In the genomic region with DNA sequence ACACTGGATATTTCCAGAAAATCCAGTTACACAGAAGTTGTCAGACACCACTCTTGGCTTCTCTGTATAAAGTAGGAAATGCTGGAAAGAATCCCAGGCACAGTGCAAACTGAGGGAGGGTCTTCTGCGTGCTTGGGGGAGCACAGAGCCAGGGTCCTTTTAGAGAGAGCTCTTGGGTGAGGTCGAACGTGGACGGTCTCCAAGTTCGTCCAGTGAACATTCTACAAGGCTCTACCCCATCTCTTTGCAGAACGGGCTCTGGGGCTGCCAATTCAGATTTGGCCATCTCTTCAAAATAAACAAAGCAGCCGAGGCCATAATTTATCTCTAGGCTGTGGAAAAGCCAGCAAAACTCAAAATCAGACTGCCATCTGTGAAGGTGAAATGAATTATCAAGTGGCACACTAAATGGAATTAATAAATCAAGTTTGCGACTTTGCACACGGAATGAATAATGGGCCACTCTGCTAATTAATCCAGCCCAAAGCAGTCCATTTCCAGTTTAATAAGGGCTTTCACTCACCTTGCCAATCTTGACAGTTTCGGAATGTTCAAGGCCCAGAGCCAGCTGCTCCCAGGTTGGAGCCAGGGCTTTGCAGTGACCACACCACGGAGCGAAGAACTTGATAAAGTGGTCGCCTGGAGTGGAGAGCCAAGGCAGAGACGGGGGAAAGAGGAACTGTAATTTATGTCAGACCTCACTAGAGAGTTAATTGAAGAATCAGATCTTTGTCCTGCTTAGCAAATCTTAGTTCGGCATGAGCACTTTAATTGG, we compare ENCODE assay signal across 27 cellular contexts.
"Had no signal": no experiment of that assay in that cellular context is flagged by ENCODE, and none has a peak within 500 bp of the region (broad histone marks: within the 10 kb centered on the region; RNA-seq: fewer than 3 reads in every experiment).

No MANE protein-coding gene starts in this region.

- ATAC-seq: activated CD4-positive, CD25-positive, alpha-beta regulatory T cell treated with anti-CD3 and anti-CD28 coated beads, Interleukin-2, amount 50 U/mL, for 24 hours; activated CD8-positive, alpha-beta memory T cell treated with anti-CD3 and anti-CD28 coated beads, Interleukin-2, amount 10 ng/mL, durations not matched to agents 7 days and 5 days; activated naive CD4-positive, alpha-beta T cell treated with anti-CD3 and anti-CD28 coated beads, Interleukin-2, amount 50 U/mL, for 72 hours; activated naive CD8-positive, alpha-beta T cell treated with anti-CD3 and anti-CD28 coated beads, Interleukin-2, amount 50 U/mL, for 24 hours; K562; Panc1 had no signal

- H3K27ac ChIP-seq: ascending aorta, RWPE1 had no signal

- H3K27me3 Mint-ChIP-seq: activated CD8-positive, alpha-beta memory T cell treated with anti-CD3 and anti-CD28 coated beads, Interleukin-2, amount 10 ng/mL, durations not matched to agents 7 days and 5 days; activated naive CD8-positive, alpha-beta T cell treated with anti-CD3 and anti-CD28 coated beads, Interleukin-2, amount 50 U/mL, for 24 hours; activated T-cell treated with anti-CD3 and anti-CD28 coated beads, Interleukin-2, amount 50 U/mL, for 24 hours; brain had no signal

- FAIRE-seq: K562 had no signal

- H3K4me1 ChIP-seq: ascending aorta had no signal

- H3K27ac Mint-ChIP-seq: activated CD8-positive, alpha-beta memory T cell treated with anti-CD3 and anti-CD28 coated beads, Interleukin-2, amount 10 ng/mL, durations not matched to agents 7 days and 5 days; activated naive CD4-positive, alpha-beta T cell treated with anti-CD3 and anti-CD28 coated beads, Interleukin-2, amount 50 U/mL, for 72 hours; activated naive CD8-positive, alpha-beta T cell treated with anti-CD3 and anti-CD28 coated beads, Interleukin-2, amount 50 U/mL, for 24 hours; activated T-cell treated with anti-CD3 and anti-CD28 coated beads, Interleukin-2, amount 50 U/mL, for 24 hours; activated T-helper 1 cell treated with anti-CD3 and anti-CD28 coated beads, Interleukin-12 subunit alpha, Interleukin-12 subunit beta, Interleukin-2, Interleukin-4 antibody, amounts not matched to agents 30 ng/mL and 10 ng/mL and 1 ng/mL, durations not matched to agents 14 hours and 24 hours and 36 hours; T-helper 1 cell treated with Interleukin-12 subunit alpha and Interleukin-12 subunit beta and Interleukin-4 antibody, amounts not matched to agents 30 μg/mL and 1 μg/mL, for 36 hours had no signal

- H3K9me3 Mint-ChIP-seq: activated naive CD4-positive, alpha-beta T cell treated with anti-CD3 and anti-CD28 coated beads, Interleukin-2, amount 50 U/mL, for 72 hours; activated naive CD8-positive, alpha-beta T cell treated with anti-CD3 and anti-CD28 coated beads, Interleukin-2, amount 50 U/mL, for 24 hours; activated T-cell treated with anti-CD3 and anti-CD28 coated beads, Interleukin-2, amount 50 U/mL, for 24 hours; activated T-helper 1 cell treated with anti-CD3 and anti-CD28 coated beads, Interleukin-12 subunit alpha, Interleukin-12 subunit beta, Interleukin-2, Interleukin-4 antibody, amounts not matched to agents 30 ng/mL and 10 ng/mL and 1 ng/mL, durations not matched to agents 14 hours and 24 hours and 36 hours; brain; T-helper 1 cell treated with Interleukin-12 subunit alpha and Interleukin-12 subunit beta and Interleukin-4 antibody, amounts not matched to agents 30 μg/mL and 1 μg/mL, for 36 hours had no signal

- H3K4me3 ChIP-seq: ascending aorta, K562 had no signal

- H3K4me1 Mint-ChIP-seq: activated CD8-positive, alpha-beta memory T cell treated with anti-CD3 and anti-CD28 coated beads, Interleukin-2, amount 10 ng/mL, durations not matched to agents 7 days and 5 days; activated naive CD8-positive, alpha-beta T cell treated with anti-CD3 and anti-CD28 coated beads, Interleukin-2, amount 50 U/mL, for 24 hours; brain had no signal

- H3K27me3 ChIP-seq: ascending aorta had no signal

- H3K4me3 Mint-ChIP-seq: activated CD8-positive, alpha-beta memory T cell treated with anti-CD3 and anti-CD28 coated beads, Interleukin-2, amount 10 ng/mL, durations not matched to agents 7 days and 5 days; activated naive CD8-positive, alpha-beta T cell treated with anti-CD3 and anti-CD28 coated beads, Interleukin-2, amount 50 U/mL, for 24 hours; activated T-cell treated with anti-CD3 and anti-CD28 coated beads, Interleukin-2, amount 50 U/mL, for 24 hours; activated T-helper 1 cell treated with anti-CD3 and anti-CD28 coated beads, Interleukin-12 subunit alpha, Interleukin-12 subunit beta, Interleukin-2, Interleukin-4 antibody, amounts not matched to agents 30 ng/mL and 10 ng/mL and 1 ng/mL, durations not matched to agents 14 hours and 24 hours and 36 hours; T-helper 1 cell treated with Interleukin-12 subunit alpha and Interleukin-12 subunit beta and Interleukin-4 antibody, amounts not matched to agents 30 μg/mL and 1 μg/mL, for 36 hours had no signal

- DNase-seq: activated CD4-positive, alpha-beta T cell treated with anti-CD3 and anti-CD28 coated beads for 4 hours; activated CD8-positive, alpha-beta memory T cell treated with anti-CD3 and anti-CD28 coated beads, Interleukin-2, amount 10 ng/mL, durations not matched to agents 7 days and 5 days; activated effector memory CD4-positive, alpha-beta T cell treated with Interleukin-2 at 50 U/mL for 16 hours; activated naive CD4-positive, alpha-beta T cell; activated naive CD8-positive, alpha-beta T cell treated with anti-CD3 and anti-CD28 coated beads, Interleukin-2, amount 50 U/mL, for 24 hours; activated T-cell treated with anti-CD3 and anti-CD28 coated beads, Interleukin-2, amount 50 U/mL, for 24 hours; amniotic stem cell; NCI-H1092; NCI-H1694; NCI-H2029; NCI-H2107; NCI-H2171 treated with DMSO at 0.1 percent for 48 hours; NCI-H226; NCI-H526; NCI-H774; NK-92 treated with Interleukin-12 subunit alpha and Interleukin-12 subunit beta, amount 100 ng/mL, for 24 hours; OCI-M1; SHP77 treated with DMSO at 0.1 percent for 48 hours had no signal

- H3K9me3 ChIP-seq: ascending aorta had no signal
